In genomic region chr1:25664357-25664796, GRCh38 we compare ENCODE assay signal across 2 cellular contexts.
TF ChIP-seq lines count a peak whose summit lies in the region.

No MANE protein-coding gene starts in this region.

TF ChIP-seq in liver, 16 proteins besides CTCF, POLR2A, EP300 and RAD21 (continued from another document):
- TF ChIP-seq ZBTB33 (IDR thresholded peaks at IDR 0.05) (no peak), TAF1 (conservative IDR thresholded peaks at IDR 0.05) (no peak), RXRA (IDR thresholded peaks at IDR 0.05) (peak in 1 of 2 donors; percentile 28), MAX (IDR thresholded peaks at IDR 0.05) (no peak), ATF3 (IDR thresholded peaks at IDR 0.05) (no peak), NR2F2 (IDR thresholded peaks at IDR 0.05) (no peak)

TF ChIP-seq in HepG2, 621 proteins besides CTCF, POLR2A, EP300 and RAD21 (continued from another document):
- TF ChIP-seq BCLAF1 (IDR thresholded peaks at IDR 0.05) (no peak), ZNF558 (CRISPR knock-in tag; IDR thresholded peaks at IDR 0.05; ENCODE audit: borderline replicate concordance) (no peak), ZNF550 (CRISPR knock-in tag; IDR thresholded peaks at IDR 0.05; ENCODE audit: borderline replicate concordance) (no peak), TCF12 (IDR thresholded peaks at IDR 0.05) (no peak), TCF12 (CRISPR knock-in tag; IDR thresholded peaks at IDR 0.05) (no peak), ZSCAN20 (CRISPR knock-in tag; IDR thresholded peaks at IDR 0.05; ENCODE audit: borderline replicate concordance) (no peak), TEAD2 (CRISPR knock-in tag; IDR thresholded peaks at IDR 0.05) (no peak), SP5 (CRISPR knock-in tag; IDR thresholded peaks at IDR 0.05; ENCODE audit: borderline replicate concordance, low read depth) (no peak), RELA (CRISPR knock-in tag; IDR thresholded peaks at IDR 0.05) (no peak), CBX5 (CRISPR knock-in tag; IDR thresholded peaks at IDR 0.05; ENCODE audit: borderline replicate concordance) (no peak)
TF ChIP-seq in HepG2: peak in this region for 0.
